In genomic region chr2:37196320-37197195, GRCh38 we compare ENCODE assay signal across 8 cellular contexts. TPM values are rescaled to one million over a fixed set of nuclear protein-coding genes. Genes with fewer than 3 reads are reported as not detected.
DNase-seq lines count a peak whose midpoint lies in the region; ATAC-seq and TF ChIP-seq lines count a peak whose summit lies in the region.

TSS of gene CEBPZOS (plus strand) at chr2:37196496. CDS start at chr2:37199705, 3,209 bp downstream.

- H3K27me3 Mint-ChIP-seq in Caco-2 (ENCODE audit: insufficient read depth, unreplicated experiment): no peaks in the 10 kb centered on the region
- no peaks in the 10 kb centered on the region for H3K27me3 Mint-ChIP-seq in activated CD8-positive, alpha-beta memory T cell treated with anti-CD3 and anti-CD28 coated beads, Interleukin-2, amount 10 ng/mL, durations not matched to agents 7 days and 5 days
- H3K27me3 Mint-ChIP-seq in endodermal cell (ENCODE audit: insufficient read depth): no peaks in the 10 kb centered on the region

- ATAC-seq in GM21381 (IDR thresholded peaks at IDR 0.05; ENCODE audit: unreplicated experiment): peak; percentile 74
- ATAC-seq in activated CD8-positive, alpha-beta memory T cell treated with anti-CD3 and anti-CD28 coated beads, Interleukin-2, amount 10 ng/mL, durations not matched to agents 7 days and 5 days: peak; percentile 92

- 76 to 82% methylated on average over 61 to 72 of the region's 72 CpGs for WGBS in endodermal cell (ENCODE audit: insufficient coverage in 1 of 2, insufficient read length in 1 of 2), 2 experiments
- WGBS in mesodermal cell (ENCODE audit: insufficient coverage in 2 of 2), 2 experiments: 67 to 69% methylated on average over 61 to 72 of the region's 72 CpGs

- POLR2A ChIA-PET in Caco-2 (lab: Charles Lee): interaction anchor here (0.5 to 1.1 kb wide), 5 partner anchors 25 to 1613 kb away, joined by 3 to 5 read pairs (median 4); partner anchors contain the start of genes CEBPZ, EIF2AK2, GPATCH11 and NDUFAF7

- H3K4me1 Mint-ChIP-seq in Caco-2 (ENCODE audit: low read depth, unreplicated experiment) (no peaks in the 10 kb centered on the region), endodermal cell (peaks cover 23% of the 10 kb centered on the region)
- peaks cover 33% of the 10 kb centered on the region for H3K4me1 Mint-ChIP-seq in activated CD8-positive, alpha-beta memory T cell treated with anti-CD3 and anti-CD28 coated beads, Interleukin-2, amount 10 ng/mL, durations not matched to agents 7 days and 5 days

- H3K4me3 ChIP-seq in Caco-2 (ENCODE audit: low read depth, low read length) (peak within 1 kb of the TSS; percentile 57), HUES48 (ENCODE audit: low read depth, low read length) (peak within 1 kb of the TSS; percentile 87), NT2/D1 (ENCODE audit: insufficient read length, low read depth) (peak within 1 kb of the TSS; percentile 95), endodermal cell (ENCODE audit: low read length) (peak within 1 kb of the TSS; percentile 62), mesodermal cell (ENCODE audit: extremely low read depth, insufficient read depth, low read length, poor library complexity, severe bottlenecking) (peak within 1 kb of the TSS; percentile 46)

- H3K9me3 ChIP-seq in Caco-2: no peaks in the 10 kb centered on the region
- H3K9me3 ChIP-seq in HUES48 (ENCODE audit: control insufficient read depth, insufficient read depth, low read length): no peaks in the 10 kb centered on the region
- H3K9me3 ChIP-seq in NT2/D1 (ENCODE audit: insufficient read depth, low read length): no peaks in the 10 kb centered on the region
- H3K9me3 ChIP-seq in endodermal cell (ENCODE audit: control insufficient read depth, low read length): no peaks in the 10 kb centered on the region
- H3K9me3 ChIP-seq in mesodermal cell (ENCODE audit: control insufficient read depth, low read length): no peaks in the 10 kb centered on the region

- no peaks in the 10 kb centered on the region for H3K4me1 ChIP-seq in Caco-2
- H3K4me1 ChIP-seq in HUES48 (ENCODE audit: control insufficient read depth, insufficient read depth, low read length): peaks cover 49% of the 10 kb centered on the region
- no peaks in the 10 kb centered on the region for H3K4me1 ChIP-seq in NT2/D1 (ENCODE audit: insufficient read depth, insufficient read length)
- H3K4me1 ChIP-seq in endodermal cell (ENCODE audit: control insufficient read depth, insufficient read depth, low read length): peaks cover 4% of the 10 kb centered on the region
- no peaks in the 10 kb centered on the region for H3K4me1 ChIP-seq in mesodermal cell (ENCODE audit: control insufficient read depth, insufficient read depth, low read length, poor library complexity, severe bottlenecking)

- TF ChIP-seq CTCF in Caco-2 (IDR thresholded peaks at IDR 0.05; ENCODE audit: insufficient read depth in 1 of 2, low read depth in 1 of 2, low read length in 1 of 2, severe bottlenecking in 1 of 2, unreplicated experiment in 1 of 2) (no peak), endodermal cell (conservative IDR thresholded peaks at IDR 0.05) (no peak)

- H3K27ac Mint-ChIP-seq in Caco-2 (ENCODE audit: unreplicated experiment) (peak within 1 kb of the TSS; percentile 98), endodermal cell (peak within 1 kb of the TSS; percentile 89)
- peak within 1 kb of the TSS; percentile 99 for H3K27ac Mint-ChIP-seq in activated CD8-positive, alpha-beta memory T cell treated with anti-CD3 and anti-CD28 coated beads, Interleukin-2, amount 10 ng/mL, durations not matched to agents 7 days and 5 days

- no peaks in the 10 kb centered on the region for H3K9me3 Mint-ChIP-seq in Caco-2 (ENCODE audit: unreplicated experiment)
- no peaks in the 10 kb centered on the region for H3K9me3 Mint-ChIP-seq in activated CD8-positive, alpha-beta memory T cell treated with anti-CD3 and anti-CD28 coated beads, Interleukin-2, amount 10 ng/mL, durations not matched to agents 7 days and 5 days (ENCODE audit: low read depth)
- peaks cover 3% of the 10 kb centered on the region for H3K9me3 Mint-ChIP-seq in endodermal cell

- H3K27ac ChIP-seq in HUES48 (ENCODE audit: low read depth, low read length): peak within 1 kb of the TSS; percentile 69
- no peak within 1 kb of the TSS for H3K27ac ChIP-seq in endodermal cell (ENCODE audit: low read depth, low read length)
- H3K27ac ChIP-seq in mesodermal cell (ENCODE audit: low read depth, low read length, severe bottlenecking): peak within 1 kb of the TSS; percentile 1

- H3K27me3 ChIP-seq in Caco-2 (replicated peaks; ENCODE audit: control insufficient read depth, insufficient read depth, low read length): no peaks in the 10 kb centered on the region
- H3K27me3 ChIP-seq in HUES48 (ENCODE audit: control insufficient read depth, insufficient read depth, low read length): no peaks in the 10 kb centered on the region
- H3K27me3 ChIP-seq in NT2/D1 (ENCODE audit: insufficient read depth, insufficient read length): no peaks in the 10 kb centered on the region
- no peaks in the 10 kb centered on the region for H3K27me3 ChIP-seq in endodermal cell (ENCODE audit: control insufficient read depth, insufficient read depth, low read length, poor library complexity, severe bottlenecking)

- no TSS peak for BruUV-seq in Caco-2 (replicated peaks; lab: Mats Ljungman, UMichigan)

- peaks cover 43% of the 10 kb centered on the region for H3K36me3 Mint-ChIP-seq in Caco-2 (ENCODE audit: insufficient read depth, unreplicated experiment)
- peaks cover 15% of the 10 kb centered on the region for H3K36me3 Mint-ChIP-seq in activated CD8-positive, alpha-beta memory T cell treated with anti-CD3 and anti-CD28 coated beads, Interleukin-2, amount 10 ng/mL, durations not matched to agents 7 days and 5 days
- peaks cover 14% of the 10 kb centered on the region for H3K36me3 Mint-ChIP-seq in endodermal cell (ENCODE audit: low read depth)

- H3K36me3 ChIP-seq in Caco-2 (ENCODE audit: control insufficient read depth, insufficient read depth, low read length) (peaks cover 2% of the 10 kb centered on the region; the same call in 1 of the 2 replicates), HUES48 (ENCODE audit: control insufficient read depth, insufficient read depth, low read length) (peaks cover 26% of the 10 kb centered on the region), NT2/D1 (ENCODE audit: insufficient read depth, insufficient read length, low read length) (peaks cover 10% of the 10 kb centered on the region), endodermal cell (ENCODE audit: control insufficient read depth, insufficient read depth, low read length) (peaks cover 16% of the 10 kb centered on the region), mesodermal cell (ENCODE audit: control insufficient read depth, insufficient read depth, low read length) (peaks cover 15% of the 10 kb centered on the region)

- H3K4me3 Mint-ChIP-seq in Caco-2 (ENCODE audit: unreplicated experiment): peak within 1 kb of the TSS; percentile 92
- H3K4me3 Mint-ChIP-seq in activated CD8-positive, alpha-beta memory T cell treated with anti-CD3 and anti-CD28 coated beads, Interleukin-2, amount 10 ng/mL, durations not matched to agents 7 days and 5 days: peak within 1 kb of the TSS; percentile 97
- H3K4me3 Mint-ChIP-seq in endodermal cell: peak within 1 kb of the TSS; percentile 66

- peak within 1 kb of the TSS; percentile 78 for H3K9ac ChIP-seq in HUES48 (ENCODE audit: low read depth, low read length)
- peak within 1 kb of the TSS; percentile 94 for H3K9ac ChIP-seq in NT2/D1 (ENCODE audit: insufficient read length, low read depth)
- H3K9ac ChIP-seq in endodermal cell (ENCODE audit: extremely low read depth, low read length, poor library complexity, severe bottlenecking): no peak within 1 kb of the TSS

- peak; percentile 89 to 93 for DNase-seq in Caco-2
- DNase-seq in NT2/D1 (ENCODE audit: low read depth, low spot score): peak; percentile 63
- DNase-seq in activated CD8-positive, alpha-beta memory T cell treated with anti-CD3 and anti-CD28 coated beads, Interleukin-2, amount 10 ng/mL, durations not matched to agents 7 days and 5 days: peak; percentile 92
- DNase-seq in endodermal cell: peak; percentile 86
- peak; percentile 83 for DNase-seq in stimulated activated CD8-positive, alpha-beta memory T cell treated with anti-CD3 and anti-CD28 coated beads, Interleukin-4, amount 100 ng/mL, for 24 hours (ENCODE audit: low read depth)

- CTCF ChIA-PET in Caco-2 (lab: Charles Lee): no interaction called here
- CTCF ChIA-PET in activated CD8-positive, alpha-beta memory T cell treated with anti-CD3 and anti-CD28 coated beads, Interleukin-2, amount 10 ng/mL, durations not matched to agents 7 days and 5 days (lab: Charles Lee): interaction anchor here (1.3 kb wide), 1 partner anchor 40 kb away, joined by 4 read pairs; the partner anchor contains the start of gene EIF2AK2

- intact Hi-C loops in Caco-2 (cut with micrococcal nuclease; ENCODE audit: unreplicated experiment): loop anchor here (1.0 to 5.0 kb wide), 3 partner anchors 28 to 39 kb away; partner anchors contain the start of genes CEBPZ, EIF2AK2 and NDUFAF7

RNA-seq across cellular contexts. Expression of gene CEBPZOS, which starts in this region (rescaled TPM):
- total RNA-seq in Caco-2 (2022) (55.3 and 56.0 TPM in 2 replicates), endodermal cell (10 to 100 TPM in 1 of 2 donors, 1 to 10 TPM in 1; 4.4 to 11.8 TPM)
- 10 to 100 TPM; 35.6 to 37.9 TPM for total RNA-seq in activated CD8-positive, alpha-beta memory T cell treated with anti-CD3 and anti-CD28 coated beads, Interleukin-2, amount 10 ng/mL, durations not matched to agents 7 days and 5 days
- 11.6 TPM for polyA plus RNA-seq in endodermal cell (2013, experiment 1 of 2)
- polyA plus RNA-seq in endodermal cell (2013, experiment 2 of 2): 13.3 TPM
- 4.5 TPM for polyA plus RNA-seq in mesodermal cell (2013, experiment 1 of 2)
- polyA plus RNA-seq in mesodermal cell (2013, experiment 2 of 2): 6.0 TPM
